In genomic region chr10:128881086-128881485, GRCh38 we compare ENCODE assay signal across 28 cellular contexts.
"Had no signal": no experiment of that assay in that cellular context is flagged by ENCODE, and none has a peak within 500 bp of the region (broad histone marks: within the 10 kb centered on the region; RNA-seq: fewer than 3 reads in every experiment).

No MANE protein-coding gene starts in this region.

- H3K27ac ChIP-seq: ascending aorta, breast epithelium, cardiac muscle cell, esophagus squamous epithelium, gastroesophageal sphincter, heart right ventricle had no signal

- H3K27ac Mint-ChIP-seq: activated CD4-positive, alpha-beta memory T cell treated with anti-CD3 and anti-CD28 coated beads for 36 hours; activated CD4-positive, alpha-beta T cell treated with anti-CD3 and anti-CD28 coated beads for 36 hours; activated CD4-positive, alpha-beta T cell treated with anti-CD3 and anti-CD28 coated beads, Interleukin-2, amount 10 ng/mL, durations not matched to agents 24 days and 14 days; activated CD8-positive, alpha-beta memory T cell treated with anti-CD3 and anti-CD28 coated beads, Interleukin-2, amount 10 ng/mL, durations not matched to agents 7 days and 5 days; activated CD8-positive, alpha-beta T cell treated with anti-CD3 and anti-CD28 coated beads, Interleukin-2, amount 10 ng/mL, durations not matched to agents 7 days and 5 days; activated naive CD4-positive, alpha-beta T cell treated with anti-CD3 and anti-CD28 coated beads for 36 hours; activated naive CD4-positive, alpha-beta T cell treated with anti-CD3 and anti-CD28 coated beads, Interleukin-2, amount 50 U/mL, for 24 hours; activated naive CD8-positive, alpha-beta T cell treated with anti-CD3 and anti-CD28 coated beads, Interleukin-2, amount 10 ng/mL, durations not matched to agents 7 days and 5 days; activated T-helper 1 cell treated with anti-CD3 and anti-CD28 coated beads, Interleukin-12 subunit alpha, Interleukin-12 subunit beta, Interleukin-2, Interleukin-4 antibody, amounts not matched to agents 30 ng/mL and 10 ng/mL and 1 ng/mL, durations not matched to agents 14 hours and 24 hours and 36 hours; activated T-helper 2 cell treated with anti-CD3 and anti-CD28 coated beads, Interferon-gamma antibody, Interleukin-2, Interleukin-4, amounts not matched to agents 10 μg/mL and 5 μg/mL and 100 μg/mL, durations not matched to agents 14 hours and 24 hours and 36 hours had no signal

- H3K4me3 Mint-ChIP-seq: activated CD4-positive, alpha-beta memory T cell treated with anti-CD3 and anti-CD28 coated beads for 36 hours; activated CD4-positive, alpha-beta T cell treated with anti-CD3 and anti-CD28 coated beads for 36 hours; activated CD4-positive, alpha-beta T cell treated with anti-CD3 and anti-CD28 coated beads, Interleukin-2, amount 10 ng/mL, durations not matched to agents 24 days and 14 days; activated CD8-positive, alpha-beta memory T cell treated with anti-CD3 and anti-CD28 coated beads, Interleukin-2, amount 10 ng/mL, durations not matched to agents 7 days and 5 days; activated CD8-positive, alpha-beta T cell treated with anti-CD3 and anti-CD28 coated beads, Interleukin-2, amount 10 ng/mL, durations not matched to agents 7 days and 5 days; activated naive CD4-positive, alpha-beta T cell treated with anti-CD3 and anti-CD28 coated beads for 36 hours; activated naive CD4-positive, alpha-beta T cell treated with anti-CD3 and anti-CD28 coated beads, Interleukin-2, amount 50 U/mL, for 24 hours; activated naive CD8-positive, alpha-beta T cell treated with anti-CD3 and anti-CD28 coated beads, Interleukin-2, amount 10 ng/mL, durations not matched to agents 7 days and 5 days; activated T-helper 1 cell treated with anti-CD3 and anti-CD28 coated beads, Interleukin-12 subunit alpha, Interleukin-12 subunit beta, Interleukin-2, Interleukin-4 antibody, amounts not matched to agents 30 ng/mL and 10 ng/mL and 1 ng/mL, durations not matched to agents 14 hours and 24 hours and 36 hours; brain; central memory CD8-positive, alpha-beta T cell had no signal

- H3K4me3 ChIP-seq: ascending aorta, breast epithelium, cardiac muscle cell, esophagus squamous epithelium, gastroesophageal sphincter, heart right ventricle had no signal

- H3K27me3 ChIP-seq: ascending aorta, breast epithelium, cardiac muscle cell, esophagus squamous epithelium, gastroesophageal sphincter had no signal

- H3K36me3 ChIP-seq: ascending aorta, breast epithelium, cardiac muscle cell, esophagus squamous epithelium, gastroesophageal sphincter, heart right ventricle had no signal

- H3K9me3 ChIP-seq: ascending aorta, breast epithelium, gastroesophageal sphincter had no signal

- H3K27me3 Mint-ChIP-seq: activated naive CD4-positive, alpha-beta T cell treated with anti-CD3 and anti-CD28 coated beads, Interleukin-2, amount 50 U/mL, for 24 hours had no signal

- H3K4me1 ChIP-seq: ascending aorta, breast epithelium, esophagus squamous epithelium, gastroesophageal sphincter, heart right ventricle had no signal

- H3K9me3 Mint-ChIP-seq: activated CD4-positive, alpha-beta memory T cell treated with anti-CD3 and anti-CD28 coated beads for 36 hours; activated CD4-positive, alpha-beta T cell treated with anti-CD3 and anti-CD28 coated beads, Interleukin-2, amount 10 ng/mL, durations not matched to agents 24 days and 14 days; activated naive CD4-positive, alpha-beta T cell treated with anti-CD3 and anti-CD28 coated beads for 36 hours; activated naive CD4-positive, alpha-beta T cell treated with anti-CD3 and anti-CD28 coated beads, Interleukin-2, amount 50 U/mL, for 24 hours; activated naive CD8-positive, alpha-beta T cell treated with anti-CD3 and anti-CD28 coated beads, Interleukin-2, amount 10 ng/mL, durations not matched to agents 7 days and 5 days; activated T-helper 1 cell treated with anti-CD3 and anti-CD28 coated beads, Interleukin-12 subunit alpha, Interleukin-12 subunit beta, Interleukin-2, Interleukin-4 antibody, amounts not matched to agents 30 ng/mL and 10 ng/mL and 1 ng/mL, durations not matched to agents 14 hours and 24 hours and 36 hours; activated T-helper 2 cell treated with anti-CD3 and anti-CD28 coated beads, Interferon-gamma antibody, Interleukin-2, Interleukin-4, amounts not matched to agents 10 μg/mL and 5 μg/mL and 100 μg/mL, durations not matched to agents 14 hours and 24 hours and 36 hours had no signal

- H3K36me3 Mint-ChIP-seq: activated CD4-positive, alpha-beta memory T cell treated with anti-CD3 and anti-CD28 coated beads for 36 hours; activated CD8-positive, alpha-beta memory T cell treated with anti-CD3 and anti-CD28 coated beads, Interleukin-2, amount 10 ng/mL, durations not matched to agents 7 days and 5 days; activated naive CD4-positive, alpha-beta T cell treated with anti-CD3 and anti-CD28 coated beads, Interleukin-2, amount 50 U/mL, for 24 hours; activated naive CD8-positive, alpha-beta T cell treated with anti-CD3 and anti-CD28 coated beads, Interleukin-2, amount 10 ng/mL, durations not matched to agents 7 days and 5 days; brain had no signal

- ATAC-seq: activated CD4-positive, alpha-beta T cell treated with anti-CD3 and anti-CD28 coated beads for 36 hours; activated CD8-positive, alpha-beta memory T cell treated with anti-CD3 and anti-CD28 coated beads, Interleukin-2, amount 10 ng/mL, durations not matched to agents 7 days and 5 days; activated CD8-positive, alpha-beta T cell treated with anti-CD3 and anti-CD28 coated beads, Interleukin-2, amount 10 ng/mL, durations not matched to agents 7 days and 5 days; gastroesophageal sphincter; heart right ventricle had no signal

- H3K4me1 Mint-ChIP-seq: activated CD4-positive, alpha-beta T cell treated with anti-CD3 and anti-CD28 coated beads for 36 hours; activated CD4-positive, alpha-beta T cell treated with anti-CD3 and anti-CD28 coated beads, Interleukin-2, amount 10 ng/mL, durations not matched to agents 24 days and 14 days; activated CD8-positive, alpha-beta memory T cell treated with anti-CD3 and anti-CD28 coated beads, Interleukin-2, amount 10 ng/mL, durations not matched to agents 7 days and 5 days; activated naive CD4-positive, alpha-beta T cell treated with anti-CD3 and anti-CD28 coated beads, Interleukin-2, amount 50 U/mL, for 24 hours; activated naive CD8-positive, alpha-beta T cell treated with anti-CD3 and anti-CD28 coated beads, Interleukin-2, amount 10 ng/mL, durations not matched to agents 7 days and 5 days; central memory CD8-positive, alpha-beta T cell had no signal

- DNase-seq: activated CD4-positive, alpha-beta memory T cell treated with anti-CD3 and anti-CD28 coated beads for 36 hours; activated CD4-positive, alpha-beta T cell treated with anti-CD3 and anti-CD28 coated beads for 36 hours; activated CD4-positive, alpha-beta T cell treated with anti-CD3 and anti-CD28 coated beads, Interleukin-2, amount 10 ng/mL, durations not matched to agents 24 days and 14 days; activated CD4-positive, CD25-positive, alpha-beta regulatory T cell; activated CD4-positive, CD25-positive, alpha-beta regulatory T cell treated with anti-CD3 and anti-CD28 coated beads, Interleukin-2, amount 50 U/mL, for 72 hours; activated CD8-positive, alpha-beta memory T cell treated with anti-CD3 and anti-CD28 coated beads, Interleukin-2, amount 10 ng/mL, durations not matched to agents 7 days and 5 days; activated CD8-positive, alpha-beta memory T cell treated with anti-CD3 and anti-CD28 coated beads, Interleukin-2, amount 50 U/mL, for 4 hours; activated CD8-positive, alpha-beta T cell treated with anti-CD3 and anti-CD28 coated beads, Interleukin-2, amount 10 ng/mL, durations not matched to agents 7 days and 5 days; activated effector memory CD4-positive, alpha-beta T cell treated with anti-CD3 and anti-CD28 coated beads, Interleukin-2, amount 50 U/mL, for 16 hours; activated naive CD4-positive, alpha-beta T cell treated with anti-CD3 and anti-CD28 coated beads for 36 hours; activated naive CD8-positive, alpha-beta T cell treated with anti-CD3 and anti-CD28 coated beads, Interleukin-2, amount 10 ng/mL, durations not matched to agents 7 days and 5 days; activated T-cell treated with anti-CD3 and anti-CD28 coated beads, Interleukin-2, amount 50 U/mL, for 1 hour; activated T-cell treated with anti-CD3 and anti-CD28 coated beads, Interleukin-2, amount 50 U/mL, for 48 hours; effector memory CD4-positive, alpha-beta T cell; erythroblast; esophagus squamous epithelium; foreskin melanocyte; heart right ventricle; T-helper 2 cell had no signal
